Comparison of ENCODE assay signal across 1 cellular context in genomic region chr2:216860738-216861137, GRCh38.
TF ChIP-seq lines count a peak whose summit lies in the region.

No MANE protein-coding gene starts in this region.

TF ChIP-seq in K562, 482 proteins besides CTCF, POLR2A, EP300 and RAD21 (continued from another document):
- TF ChIP-seq, protein P1, sequence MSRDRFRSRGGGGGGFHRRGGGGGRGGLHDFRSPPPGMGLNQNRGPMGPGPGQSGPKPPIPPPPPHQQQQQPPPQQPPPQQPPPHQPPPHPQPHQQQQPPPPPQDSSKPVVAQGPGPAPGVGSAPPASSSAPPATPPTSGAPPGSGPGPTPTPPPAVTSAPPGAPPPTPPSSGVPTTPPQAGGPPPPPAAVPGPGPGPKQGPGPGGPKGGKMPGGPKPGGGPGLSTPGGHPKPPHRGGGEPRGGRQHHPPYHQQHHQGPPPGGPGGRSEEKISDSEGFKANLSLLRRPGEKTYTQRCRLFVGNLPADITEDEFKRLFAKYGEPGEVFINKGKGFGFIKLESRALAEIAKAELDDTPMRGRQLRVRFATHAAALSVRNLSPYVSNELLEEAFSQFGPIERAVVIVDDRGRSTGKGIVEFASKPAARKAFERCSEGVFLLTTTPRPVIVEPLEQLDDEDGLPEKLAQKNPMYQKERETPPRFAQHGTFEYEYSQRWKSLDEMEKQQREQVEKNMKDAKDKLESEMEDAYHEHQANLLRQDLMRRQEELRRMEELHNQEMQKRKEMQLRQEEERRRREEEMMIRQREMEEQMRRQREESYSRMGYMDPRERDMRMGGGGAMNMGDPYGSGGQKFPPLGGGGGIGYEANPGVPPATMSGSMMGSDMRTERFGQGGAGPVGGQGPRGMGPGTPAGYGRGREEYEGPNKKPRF (IDR thresholded peaks at IDR 0.05; ENCODE audit: low read depth, low read length) = no peak
- TF ChIP-seq ZNF316 (IDR thresholded peaks at IDR 0.05) = no peak
- TF ChIP-seq, protein P2, sequence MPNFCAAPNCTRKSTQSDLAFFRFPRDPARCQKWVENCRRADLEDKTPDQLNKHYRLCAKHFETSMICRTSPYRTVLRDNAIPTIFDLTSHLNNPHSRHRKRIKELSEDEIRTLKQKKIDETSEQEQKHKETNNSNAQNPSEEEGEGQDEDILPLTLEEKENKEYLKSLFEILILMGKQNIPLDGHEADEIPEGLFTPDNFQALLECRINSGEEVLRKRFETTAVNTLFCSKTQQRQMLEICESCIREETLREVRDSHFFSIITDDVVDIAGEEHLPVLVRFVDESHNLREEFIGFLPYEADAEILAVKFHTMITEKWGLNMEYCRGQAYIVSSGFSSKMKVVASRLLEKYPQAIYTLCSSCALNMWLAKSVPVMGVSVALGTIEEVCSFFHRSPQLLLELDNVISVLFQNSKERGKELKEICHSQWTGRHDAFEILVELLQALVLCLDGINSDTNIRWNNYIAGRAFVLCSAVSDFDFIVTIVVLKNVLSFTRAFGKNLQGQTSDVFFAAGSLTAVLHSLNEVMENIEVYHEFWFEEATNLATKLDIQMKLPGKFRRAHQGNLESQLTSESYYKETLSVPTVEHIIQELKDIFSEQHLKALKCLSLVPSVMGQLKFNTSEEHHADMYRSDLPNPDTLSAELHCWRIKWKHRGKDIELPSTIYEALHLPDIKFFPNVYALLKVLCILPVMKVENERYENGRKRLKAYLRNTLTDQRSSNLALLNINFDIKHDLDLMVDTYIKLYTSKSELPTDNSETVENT (CRISPR knock-in tag; IDR thresholded peaks at IDR 0.05) = no peak
